In the genomic region with DNA sequence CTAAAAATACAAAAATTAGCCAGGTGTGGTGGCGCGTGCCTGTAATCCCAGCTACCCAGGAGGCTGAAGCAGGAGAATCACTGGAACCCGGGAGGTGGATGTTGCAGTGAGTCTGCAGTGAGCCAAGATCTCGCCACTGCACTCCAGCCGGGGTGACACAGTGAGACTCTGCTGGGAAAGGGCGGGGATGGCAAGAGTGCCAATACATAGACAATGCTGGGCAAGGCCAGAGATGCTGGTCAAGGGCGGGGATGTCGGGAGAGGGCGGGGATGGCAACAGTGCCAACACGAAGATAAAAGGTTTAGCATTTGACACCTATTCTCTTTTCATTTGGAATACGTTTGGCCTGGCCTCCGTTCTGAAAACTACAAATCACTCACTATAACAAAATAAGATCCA, we compare ENCODE assay signal across 16 cellular contexts. TPM values are rescaled to one million over a fixed set of nuclear protein-coding genes. Genes with fewer than 3 reads are reported as not detected.
A peak's percentile ranks its signal among the peaks of the same experiment; 100 is the strongest.
DNase-seq lines count a peak whose midpoint lies in the region; ATAC-seq and TF ChIP-seq lines count a peak whose summit lies in the region.
"Had no signal": no experiment of that assay in that cellular context is flagged by ENCODE, and none has a peak within 500 bp of the region (broad histone marks: within the 10 kb centered on the region; RNA-seq: fewer than 3 reads in every experiment).

No MANE protein-coding gene starts in this region.

- H3K9ac ChIP-seq in BLaER1 = peak overlapping the region; percentile 64; the same call in 1 of the 2 replicates
- H3K9ac ChIP-seq: KMS-11 had no signal

- DNase-seq in adrenal gland = peak in 6 of 7 donors; percentile 66 to 90 (median 84)
- no peak for DNase-seq in left colon
- no peak for DNase-seq in spleen
- DNase-seq in DMS79 (lab: John Stamatoyannopoulos, UW) = no peak
- no peak for DNase-seq in NCI-H345 (lab: John Stamatoyannopoulos, UW)
- DNase-seq: 8988T; AML-193; CD4-positive, alpha-beta memory T cell; DMS153; DND-41; GDM1 had no signal

- peak overlapping the region; percentile 54; the same call in 1 of the 2 replicates for H3K4me2 ChIP-seq in BLaER1
- H3K4me2 ChIP-seq: KMS-11 had no signal

- no peak overlapping the region for H3K4me3 ChIP-seq in BLaER1
- H3K4me3 ChIP-seq in adrenal gland = no peak overlapping the region
- H3K4me3 ChIP-seq in spleen = no peak overlapping the region

- H3K27ac ChIP-seq in BLaER1 (no peak overlapping the region), adrenal gland (peak overlapping the region in 4 of 5 donors; percentile 26 to 82 (median 59)), spleen (peak overlapping the region in 6 of 8 donors; percentile 43 to 65 (median 48))
- H3K27ac ChIP-seq: C4-2B, KMS-11 had no signal

- H3K9me3 ChIP-seq in BLaER1 = no peaks in the 10 kb centered on the region
- H3K9me3 ChIP-seq in adrenal gland (replicated peaks in 1 of 3) = no peaks in the 10 kb centered on the region
- no peaks in the 10 kb centered on the region for H3K9me3 ChIP-seq in spleen

- H3K36me3 ChIP-seq in BLaER1 (peaks cover 97% of the 10 kb centered on the region), adrenal gland (replicated peaks in 1 of 2) (peaks cover 0 to 57% of the 10 kb centered on the region in 2 donors), spleen (peaks cover 0 to 96% (median 60%) of the 10 kb centered on the region in 6 donors)

- intact Hi-C loops in adrenal gland (cut with DNase I) = no loop called here
- intact Hi-C loops in left colon (cut with DNase I, micrococcal nuclease) = no loop called here
- intact Hi-C loops in spleen (cut with DNase I; ENCODE audit: low total_unique reads) = no loop called here

- peak; percentile 40 for ATAC-seq in left colon
- no peak for ATAC-seq in HG02970 (IDR thresholded peaks at IDR 0.05; ENCODE audit: low FRiP score, unreplicated experiment)

- H3K4me1 ChIP-seq in BLaER1 (peaks cover 36% of the 10 kb centered on the region), adrenal gland (replicated peaks in 1 of 2) (peaks cover 0 to 27% of the 10 kb centered on the region in 2 donors), spleen (peaks cover 1 to 77% (median 39%) of the 10 kb centered on the region in 6 donors)

- H3K27me3 ChIP-seq in BLaER1 (no peaks in the 10 kb centered on the region), adrenal gland (no peaks in the 10 kb centered on the region), spleen (replicated peaks in 1 of 7) (no peaks in the 10 kb centered on the region)

- no peak for TF ChIP-seq POLR2A in adrenal gland (IDR thresholded peaks at IDR 0.05)
- no peak for TF ChIP-seq POLR2A in spleen (IDR thresholded peaks at IDR 0.05)

- TF ChIP-seq CTCF in adrenal gland (IDR thresholded peaks at IDR 0.05) (no peak), spleen (IDR thresholded peaks at IDR 0.05 in 8 of 11, conservative IDR thresholded peaks at IDR 0.05 in 3 of 11) (no peak)

- 61 to 75% (median 72%) methylated on average over 12 of the region's 12 CpGs for WGBS in adrenal gland, 4 donors
- WGBS in spleen, 5 donors = 74 to 91% (median 85%) methylated on average over 12 of the region's 12 CpGs

- H4K20me1 ChIP-seq in BLaER1 = peaks cover 100% of the 10 kb centered on the region

RNA-seq across cellular contexts. Expression of gene SSU72, which starts 11.0 kb away (rescaled TPM):
- total RNA-seq in adrenal gland (100 to 1,000 TPM in 5 of 8 donors, 10 to 100 TPM in 3; 87.7 to 219 (median 110) TPM), left colon (100 to 1,000 TPM; 118 to 130 TPM), spleen (100 to 1,000 TPM in 5 of 7 donors, 10 to 100 TPM in 2; 86.7 to 168 (median 111) TPM)
- polyA plus RNA-seq in adrenal gland (100 to 1,000 TPM in 2 of 3 donors, 10 to 100 TPM in 1; 84.2 to 132 (median 108) TPM), spleen (100 to 1,000 TPM in 1 of 3 donors, 10 to 100 TPM in 2; 89.2 to 121 (median 90.4) TPM)

RNA-seq across cellular contexts. Expression of gene TMEM240, which starts 23.3 kb away (rescaled TPM):
- total RNA-seq in adrenal gland (1 to 10 TPM in 7 of 8 donors, under 1 TPM in 1; 0.95 to 7.0 (median 3.2) TPM), left colon (1 to 10 TPM in 1 of 2 donors, under 1 TPM in 1; 0.67 to 2.6 TPM), spleen (1 to 10 TPM in 6 of 7 donors, not detected in 1; 2.3 to 5.3 (median 2.7) TPM)
- polyA plus RNA-seq in adrenal gland (10 to 100 TPM in 1 of 3 donors, 1 to 10 TPM in 1, not detected in 1; 5.5 to 12.4 TPM), spleen (1 to 10 TPM in 2 of 3 donors, under 1 TPM in 1; 0.39 to 2.2 (median 1.5) TPM)
- polyA plus RNA-seq: CD4-positive, alpha-beta memory T cell; IgD-negative memory B cell had no signal

RNA-seq across cellular contexts. Expression of gene FNDC10, which starts 36.2 kb away (rescaled TPM):
- total RNA-seq in adrenal gland (10 to 100 TPM in 7 of 8 donors, 1 to 10 TPM in 1; 9.4 to 73.6 (median 39.0) TPM), left colon (1 to 10 TPM; 3.1 to 3.3 TPM), spleen (1 to 10 TPM; 2.2 to 8.8 (median 5.6) TPM)
- polyA plus RNA-seq in adrenal gland (10 to 100 TPM in 2 of 3 donors, 1 to 10 TPM in 1; 2.0 to 40.1 (median 39.7) TPM), spleen (1 to 10 TPM; 2.2 to 4.4 (median 3.4) TPM)
- polyA plus RNA-seq: IgD-negative memory B cell had no signal

RNA-seq across cellular contexts. Expression of gene MIB2, which starts 51.6 kb away (rescaled TPM):
- total RNA-seq in adrenal gland = 100 to 1,000 TPM in 2 of 8 donors, 10 to 100 TPM in 6; 28.3 to 158 (median 85.8) TPM
- polyA plus RNA-seq in adrenal gland = 100 to 1,000 TPM in 2 of 3 donors, 1 to 10 TPM in 1; 1.3 to 608 (median 224) TPM
- total RNA-seq in left colon = 10 to 100 TPM; 84.8 to 86.1 TPM
- total RNA-seq in spleen = 10 to 100 TPM; 46.2 to 76.5 (median 72.0) TPM
- polyA plus RNA-seq in spleen = 100 to 1,000 TPM in 1 of 3 donors, 10 to 100 TPM in 2; 49.6 to 165 (median 74.1) TPM

RNA-seq across cellular contexts. Expression of gene ATAD3A, which starts 51.7 kb away (rescaled TPM):
- 10 to 100 TPM; 16.9 to 46.3 (median 28.7) TPM for total RNA-seq in adrenal gland
- 10 to 100 TPM in 2 of 3 donors, 1 to 10 TPM in 1; 7.8 to 40.7 (median 25.1) TPM for polyA plus RNA-seq in adrenal gland
- total RNA-seq in left colon = 10 to 100 TPM; 20.7 to 29.6 TPM
- 10 to 100 TPM; 11.3 to 25.7 (median 17.8) TPM for total RNA-seq in spleen
- polyA plus RNA-seq in spleen = 10 to 100 TPM; 13.4 to 29.0 (median 14.3) TPM

Comparison
In these comparisons a context has a peak if more than half of its experiments do, and no peak if none do; other contexts are left out.
1. DNase-seq: peak in adrenal gland (6 of 7); none in left colon (0 of 2), spleen (single experiment), DMS79 (single experiment) and NCI-H345 (single experiment).